1 cellular context compared by ENCODE assay signal in the genomic region with DNA sequence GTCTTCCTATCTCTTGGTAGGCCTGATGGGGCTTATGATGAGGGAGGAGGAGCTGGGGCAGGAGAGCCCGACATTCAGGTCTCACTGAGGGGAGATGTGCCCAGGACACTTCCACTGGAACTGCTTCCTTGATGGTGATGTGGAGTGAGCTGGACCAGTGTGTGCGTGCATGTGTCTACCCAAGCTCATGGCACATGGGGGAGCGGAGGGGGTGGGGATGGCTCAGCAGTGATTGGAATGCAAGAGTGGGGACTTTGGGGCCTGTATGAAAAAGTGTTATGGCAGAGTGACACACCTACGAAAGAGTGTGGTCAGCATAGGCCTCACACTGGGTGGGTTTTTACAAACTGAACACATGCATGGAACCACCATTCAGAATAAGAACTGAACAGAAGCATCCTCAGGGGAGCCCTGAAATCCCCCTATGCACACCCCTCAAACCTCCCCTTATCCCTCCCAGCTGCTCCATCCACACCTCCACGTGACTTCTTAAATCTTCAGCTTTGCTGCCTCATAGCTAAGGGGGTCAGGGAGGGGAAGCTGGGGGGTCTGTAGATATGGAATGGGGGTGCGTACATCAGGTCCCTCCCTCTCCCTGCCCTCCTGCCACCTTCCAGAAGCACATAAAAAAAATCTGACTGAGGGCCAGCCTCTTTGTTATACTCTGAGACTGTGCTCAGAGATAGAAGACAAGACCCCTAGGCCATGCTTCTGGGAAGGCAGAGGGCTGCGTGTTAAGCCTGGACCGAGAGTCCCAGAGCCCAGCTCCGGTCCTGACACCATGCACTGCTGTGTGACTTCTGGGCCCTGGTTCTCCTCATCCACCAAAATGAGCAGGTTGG.
TF ChIP-seq lines count a peak whose summit lies in the region.

No MANE protein-coding gene starts in this region.

TF ChIP-seq in A549, 52 proteins besides CTCF, POLR2A, EP300 and RAD21 (continued from another document):
- TF ChIP-seq, protein P1, sequence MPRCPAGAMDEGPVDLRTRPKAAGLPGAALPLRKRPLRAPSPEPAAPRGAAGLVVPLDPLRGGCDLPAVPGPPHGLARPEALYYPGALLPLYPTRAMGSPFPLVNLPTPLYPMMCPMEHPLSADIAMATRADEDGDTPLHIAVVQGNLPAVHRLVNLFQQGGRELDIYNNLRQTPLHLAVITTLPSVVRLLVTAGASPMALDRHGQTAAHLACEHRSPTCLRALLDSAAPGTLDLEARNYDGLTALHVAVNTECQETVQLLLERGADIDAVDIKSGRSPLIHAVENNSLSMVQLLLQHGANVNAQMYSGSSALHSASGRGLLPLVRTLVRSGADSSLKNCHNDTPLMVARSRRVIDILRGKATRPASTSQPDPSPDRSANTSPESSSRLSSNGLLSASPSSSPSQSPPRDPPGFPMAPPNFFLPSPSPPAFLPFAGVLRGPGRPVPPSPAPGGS (IDR thresholded peaks at IDR 0.05) = no peak
- TF ChIP-seq EHMT2 (IDR thresholded peaks at IDR 0.05; ENCODE audit: low read depth) (no peak), ESRRA (IDR thresholded peaks at IDR 0.05; ENCODE audit: borderline replicate concordance, low read length) (no peak), NR3C1 (IDR thresholded peaks at IDR 0.05) (no peak), JUNB (IDR thresholded peaks at IDR 0.05) (no peak), MAZ (IDR thresholded peaks at IDR 0.05; ENCODE audit: borderline replicate concordance, low read depth, low read length) (no peak), CBX8 (IDR thresholded peaks at IDR 0.05) (no peak), MYC (IDR thresholded peaks at IDR 0.05; ENCODE audit: borderline replicate concordance, low read length) (no peak), GATA3 (IDR thresholded peaks at IDR 0.05; ENCODE audit: borderline replicate concordance) (no peak), CEBPB (IDR thresholded peaks at IDR 0.05) (no peak), FOSL2 (IDR thresholded peaks at IDR 0.05) (no peak), FOSL2 (CRISPR knock-in tag; IDR thresholded peaks at IDR 0.05) (no peak), HOXB5 (CRISPR knock-in tag; IDR thresholded peaks at IDR 0.05) (no peak)
- TF ChIP-seq, protein P2, sequence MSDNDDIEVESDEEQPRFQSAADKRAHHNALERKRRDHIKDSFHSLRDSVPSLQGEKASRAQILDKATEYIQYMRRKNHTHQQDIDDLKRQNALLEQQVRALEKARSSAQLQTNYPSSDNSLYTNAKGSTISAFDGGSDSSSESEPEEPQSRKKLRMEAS (IDR thresholded peaks at IDR 0.05) = no peak
- TF ChIP-seq, protein P3, sequence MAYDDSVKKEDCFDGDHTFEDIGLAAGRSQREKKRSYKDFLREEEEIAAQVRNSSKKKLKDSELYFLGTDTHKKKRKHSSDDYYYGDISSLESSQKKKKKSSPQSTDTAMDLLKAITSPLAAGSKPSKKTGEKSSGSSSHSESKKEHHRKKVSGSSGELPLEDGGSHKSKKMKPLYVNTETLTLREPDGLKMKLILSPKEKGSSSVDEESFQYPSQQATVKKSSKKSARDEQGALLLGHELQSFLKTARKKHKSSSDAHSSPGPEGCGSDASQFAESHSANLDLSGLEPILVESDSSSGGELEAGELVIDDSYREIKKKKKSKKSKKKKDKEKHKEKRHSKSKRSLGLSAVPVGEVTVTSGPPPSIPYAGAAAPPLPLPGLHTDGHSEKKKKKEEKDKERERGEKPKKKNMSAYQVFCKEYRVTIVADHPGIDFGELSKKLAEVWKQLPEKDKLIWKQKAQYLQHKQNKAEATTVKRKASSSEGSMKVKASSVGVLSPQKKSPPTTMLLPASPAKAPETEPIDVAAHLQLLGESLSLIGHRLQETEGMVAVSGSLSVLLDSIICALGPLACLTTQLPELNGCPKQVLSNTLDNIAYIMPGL (CRISPR knock-in tag; IDR thresholded peaks at IDR 0.05; ENCODE audit: borderline replicate concordance) = no peak
- TF ChIP-seq, protein P4, sequence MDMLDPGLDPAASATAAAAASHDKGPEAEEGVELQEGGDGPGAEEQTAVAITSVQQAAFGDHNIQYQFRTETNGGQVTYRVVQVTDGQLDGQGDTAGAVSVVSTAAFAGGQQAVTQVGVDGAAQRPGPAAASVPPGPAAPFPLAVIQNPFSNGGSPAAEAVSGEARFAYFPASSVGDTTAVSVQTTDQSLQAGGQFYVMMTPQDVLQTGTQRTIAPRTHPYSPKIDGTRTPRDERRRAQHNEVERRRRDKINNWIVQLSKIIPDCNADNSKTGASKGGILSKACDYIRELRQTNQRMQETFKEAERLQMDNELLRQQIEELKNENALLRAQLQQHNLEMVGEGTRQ (IDR thresholded peaks at IDR 0.05) = no peak
